9 cellular contexts compared by ENCODE assay signal in genomic region chr3:30964612-30965011, GRCh38.
A peak's percentile ranks its signal among the peaks of the same experiment; 100 is the strongest.
DNase-seq lines count a peak whose midpoint lies in the region; ATAC-seq, FAIRE-seq and TF ChIP-seq lines count a peak whose summit lies in the region.
"Had no signal": no experiment of that assay in that cellular context is flagged by ENCODE, and none has a peak within 500 bp of the region (broad histone marks: within the 10 kb centered on the region; RNA-seq: fewer than 3 reads in every experiment).

No MANE protein-coding gene starts in this region.

- ATAC-seq in GM19035 (IDR thresholded peaks at IDR 0.05; ENCODE audit: unreplicated experiment), result peak; percentile 93
- ATAC-seq in GM21619 (IDR thresholded peaks at IDR 0.05; ENCODE audit: unreplicated experiment), result peak; percentile 96
- peak; percentile 98 for ATAC-seq in HG03342 (IDR thresholded peaks at IDR 0.05; ENCODE audit: unreplicated experiment)

- no peak overlapping the region for H3K4me3 ChIP-seq in bronchial epithelial cell (ENCODE audit: low read depth, low read length)

- no peaks in the 10 kb centered on the region for H3K36me3 ChIP-seq in bronchial epithelial cell (ENCODE audit: control insufficient read depth, insufficient read depth, low read length)

- no peaks in the 10 kb centered on the region for H3K27me3 ChIP-seq in bronchial epithelial cell (ENCODE audit: control insufficient read depth, insufficient read depth, low read length)

- no peak for FAIRE-seq in bronchial epithelial cell (lab: Jason Lieb, UNC)

- DNase-seq in bronchial epithelial cell (ENCODE audit: low read depth) (peak; percentile 99), LoVo (ENCODE audit: low spot score) (no peak), AG20443 (ENCODE audit: low spot score) (no peak)
- no peak for DNase-seq in activated CD4-positive, CD25-positive, alpha-beta regulatory T cell treated with anti-CD3 and anti-CD28 coated beads, Interleukin-2, amount 50 U/mL, for 72 hours
- DNase-seq: foreskin fibroblast, mesenchymal stem cell had no signal

- TF ChIP-seq CTCF in bronchial epithelial cell (IDR thresholded peaks at IDR 0.05; ENCODE audit: insufficient read depth, low read length, severe bottlenecking), result no peak
